In genomic region chr11:102560555-102561011, GRCh38 we compare ENCODE assay signal across 8 cellular contexts. TPM values are rescaled to one million over a fixed set of nuclear protein-coding genes. Genes with fewer than 3 reads are reported as not detected.
DNase-seq lines count a peak whose midpoint lies in the region; ATAC-seq and TF ChIP-seq lines count a peak whose summit lies in the region.

No MANE protein-coding gene starts in this region.

- peak; percentile 55 to 68 for ATAC-seq in activated T-cell treated with anti-CD3 and anti-CD28 coated beads, Interleukin-2, amount 50 U/mL, for 4 hours
- ATAC-seq in HG02852 (IDR thresholded peaks at IDR 0.05; ENCODE audit: unreplicated experiment) (peak; percentile 70), left lobe of liver (no peak)

- TF ChIP-seq CTCF in colonic mucosa (IDR thresholded peaks at IDR 0.05) (no peak), BE2C (IDR thresholded peaks at IDR 0.05; ENCODE audit: low read depth, low read length) (no peak)

- H3K4me3 ChIP-seq in colonic mucosa (no peak overlapping the region), BE2C (ENCODE audit: low read depth, low read length) (no peak overlapping the region)

- H3K27me3 Mint-ChIP-seq in activated T-cell treated with anti-CD3 and anti-CD28 coated beads, Interleukin-2, amount 50 U/mL, for 4 hours (ENCODE audit: low read depth) = no peaks in the 10 kb centered on the region

- peak overlapping the region; percentile 60 for H3K4me3 Mint-ChIP-seq in activated T-cell treated with anti-CD3 and anti-CD28 coated beads, Interleukin-2, amount 50 U/mL, for 4 hours

- H3K36me3 ChIP-seq in colonic mucosa (no peaks in the 10 kb centered on the region), BE2C (no peaks in the 10 kb centered on the region)

- H3K4me1 Mint-ChIP-seq in activated T-cell treated with anti-CD3 and anti-CD28 coated beads, Interleukin-2, amount 50 U/mL, for 4 hours (ENCODE audit: low read depth) = peaks cover 45% of the 10 kb centered on the region

- H3K4me1 ChIP-seq in colonic mucosa (peaks cover 6% of the 10 kb centered on the region), BE2C (no peaks in the 10 kb centered on the region; the same call in 1 of the 2 replicates)

- intact Hi-C loops in colonic mucosa (cut with DNase I) = no loop called here

- DNase-seq in activated T-cell treated with anti-CD3 and anti-CD28 coated beads, Interleukin-2, amount 50 U/mL, for 4 hours = no peak
- no peak for DNase-seq in activated T-cell treated with anti-CD3 and anti-CD28 coated beads, Interleukin-2, amount 50 U/mL, for 48 hours
- peak; percentile 89 for DNase-seq in NOMO-1 treated with DMSO at 0.1 percent for 48 hours (lab: John Stamatoyannopoulos, UW; ENCODE audit: unreplicated experiment)
- DNase-seq in colonic mucosa = no peak
- peak; percentile 20 for DNase-seq in putamen (ENCODE audit: low spot score)
- no peak for DNase-seq in BE2C
- no peak for DNase-seq in left lobe of liver (ENCODE audit: low spot score)

- H3K9me3 ChIP-seq in colonic mucosa (no peaks in the 10 kb centered on the region), BE2C (no peaks in the 10 kb centered on the region)

- H3K27ac ChIP-seq in colonic mucosa = peak overlapping the region; percentile 4

- H3K9ac ChIP-seq in colonic mucosa (ENCODE audit: low read depth in 2 of 2, low read length in 2 of 2) = no peak overlapping the region

- H3K27me3 ChIP-seq in colonic mucosa = no peaks in the 10 kb centered on the region
- peaks cover 51% of the 10 kb centered on the region for H3K27me3 ChIP-seq in BE2C

- no peaks in the 10 kb centered on the region for H3K36me3 Mint-ChIP-seq in activated T-cell treated with anti-CD3 and anti-CD28 coated beads, Interleukin-2, amount 50 U/mL, for 4 hours (ENCODE audit: insufficient read depth)

- no peaks in the 10 kb centered on the region for H3K9me3 Mint-ChIP-seq in activated T-cell treated with anti-CD3 and anti-CD28 coated beads, Interleukin-2, amount 50 U/mL, for 4 hours

RNA-seq across cellular contexts. Expression of gene MMP7, which starts 30.0 kb away (rescaled TPM):
- under 1 TPM; 0.19 to 0.53 (median 0.47) TPM for total RNA-seq in activated T-cell treated with anti-CD3 and anti-CD28 coated beads, Interleukin-2, amount 50 U/mL, for 4 hours
- total RNA-seq in colonic mucosa (1 to 10 TPM in 1 of 2 donors, under 1 TPM in 1; 0.29 to 1.4 TPM), left lobe of liver (1.5 TPM)
- not detected for polyA plus RNA-seq in BE2C (2012; ENCODE audit: insufficient read depth, insufficient read length, low read depth)

Comparison
In these comparisons a context has a peak if more than half of its experiments do, and no peak if none do; other contexts are left out.
1. DNase-seq: peak in NOMO-1 treated with DMSO at 0.1 percent for 48 hours (single experiment) and putamen (single experiment); none in activated T-cell treated with anti-CD3 and anti-CD28 coated beads, Interleukin-2, amount 50 U/mL, for 4 hours (single experiment), activated T-cell treated with anti-CD3 and anti-CD28 coated beads, Interleukin-2, amount 50 U/mL, for 48 hours (0 of 2), colonic mucosa (single experiment), BE2C (single experiment) and left lobe of liver (single experiment).